In genomic region chr11:437228-437870, GRCh38 we compare ENCODE assay signal across 23 cellular contexts. TPM values are rescaled to one million over a fixed set of nuclear protein-coding genes. Genes with fewer than 3 reads are reported as not detected.
"Had no signal": no experiment of that assay in that cellular context is flagged by ENCODE, and none has a peak within 500 bp of the region (broad histone marks: within the 10 kb centered on the region; RNA-seq: fewer than 3 reads in every experiment).

No MANE protein-coding gene starts in this region.

- H3K9me3 ChIP-seq: esophagus muscularis mucosa, gastrocnemius medialis, heart right ventricle, neutrophil, psoas muscle, sigmoid colon, thoracic aorta, transverse colon had no signal

- H3K36me3 Mint-ChIP-seq: immature natural killer cell, mesothelial cell of epicardium had no signal

- H3K9me3 Mint-ChIP-seq: immature natural killer cell; stimulated activated naive B cell treated with anti-CD40 and anti-IgM and Interleukin-4, amounts not matched to agents 10 μg/mL and 1 μg/mL and 100 μg/mL, for 72 hours; stimulated activated naive CD8-positive, alpha-beta T cell treated with anti-CD3 and anti-CD28 coated beads, Interleukin-15, amount 100 ng/mL, for 72 hours had no signal

- H3K4me3 ChIP-seq: esophagus muscularis mucosa, gastrocnemius medialis, heart right ventricle, psoas muscle, sigmoid colon, skin epidermis, thoracic aorta, transverse colon had no signal

- FAIRE-seq: keratinocyte had no signal

- H3K36me3 ChIP-seq: esophagus muscularis mucosa, gastrocnemius medialis, heart right ventricle, neutrophil, sigmoid colon, thoracic aorta, transverse colon had no signal

- H3K27ac ChIP-seq: epithelial cell of prostate, esophagus muscularis mucosa, gastrocnemius medialis, heart right ventricle, neutrophil, psoas muscle, sigmoid colon, skin epidermis, thoracic aorta, transverse colon had no signal

- ATAC-seq: gastrocnemius medialis; heart right ventricle; left colon; psoas muscle; stimulated activated naive B cell treated with anti-CD40 and anti-IgM and Interleukin-4, amounts not matched to agents 10 μg/mL and 1 μg/mL and 100 μg/mL, for 72 hours; stimulated activated naive CD8-positive, alpha-beta T cell treated with anti-CD3 and anti-CD28 coated beads, Interleukin-15, amount 100 ng/mL, for 72 hours had no signal

- H3K4me1 Mint-ChIP-seq: nephron had no signal

- H3K27ac Mint-ChIP-seq: immature natural killer cell; mesothelial cell of epicardium; nephron; stimulated activated naive B cell treated with anti-CD40 and anti-IgM and Interleukin-4, amounts not matched to agents 10 μg/mL and 1 μg/mL and 100 μg/mL, for 72 hours; stimulated activated naive CD8-positive, alpha-beta T cell treated with anti-CD3 and anti-CD28 coated beads, Interleukin-15, amount 100 ng/mL, for 72 hours had no signal

- H3K27me3 Mint-ChIP-seq: stimulated activated naive CD8-positive, alpha-beta T cell treated with anti-CD3 and anti-CD28 coated beads, Interleukin-15, amount 100 ng/mL, for 72 hours had no signal

- H3K4me3 Mint-ChIP-seq: immature natural killer cell; mesothelial cell of epicardium; nephron; stimulated activated naive B cell treated with anti-CD40 and anti-IgM and Interleukin-4, amounts not matched to agents 10 μg/mL and 1 μg/mL and 100 μg/mL, for 72 hours; stimulated activated naive CD8-positive, alpha-beta T cell treated with anti-CD3 and anti-CD28 coated beads, Interleukin-15, amount 100 ng/mL, for 72 hours had no signal

- DNase-seq: effector memory CD4-positive, alpha-beta T cell; gastrocnemius medialis; immature natural killer cell; left colon; retina; sigmoid colon; stimulated activated CD4-positive, alpha-beta T cell treated with anti-CD3 and anti-CD28 coated beads, Interleukin-2, amount 100 ng/mL, for 24 hours; stimulated activated CD4-positive, alpha-beta T cell treated with anti-CD3 and anti-CD28 coated beads, Interleukin-4, amount 100 ng/mL, for 4 hours; stimulated activated naive B cell treated with anti-CD40 and anti-IgM and Interleukin-4, amounts not matched to agents 10 μg/mL and 1 μg/mL and 100 μg/mL, for 72 hours; stimulated activated naive CD8-positive, alpha-beta T cell treated with anti-CD3 and anti-CD28 coated beads, Interleukin-15, amount 100 ng/mL, for 72 hours; transverse colon had no signal

- H3K4me1 ChIP-seq: gastrocnemius medialis, psoas muscle, sigmoid colon had no signal

RNA-seq across cellular contexts. Expression of gene ANO9, which starts 4.5 kb away (rescaled TPM):
- total RNA-seq: fibroblast of villous mesenchyme, osteoblast had no signal
